1 cellular context compared by ENCODE assay signal in genomic region chr10:70890917-70891431, GRCh38.
A peak's percentile ranks its signal among the peaks of the same experiment; 100 is the strongest.
TF ChIP-seq lines count a peak whose summit lies in the region.

No MANE protein-coding gene starts in this region.

TF ChIP-seq in K562, 482 proteins besides CTCF, POLR2A, EP300 and RAD21 (continued from another document and continues in another):
- no peak for TF ChIP-seq ZNF398 (CRISPR knock-in tag; IDR thresholded peaks at IDR 0.05)
- no peak for TF ChIP-seq ARHGAP35 (IDR thresholded peaks at IDR 0.05; ENCODE audit: partially characterized antibody)
- no peak for TF ChIP-seq ZFP30 (CRISPR knock-in tag; IDR thresholded peaks at IDR 0.05; ENCODE audit: borderline replicate concordance)
- TF ChIP-seq ERF (CRISPR knock-in tag; IDR thresholded peaks at IDR 0.05): no peak
- TF ChIP-seq, protein P1, sequence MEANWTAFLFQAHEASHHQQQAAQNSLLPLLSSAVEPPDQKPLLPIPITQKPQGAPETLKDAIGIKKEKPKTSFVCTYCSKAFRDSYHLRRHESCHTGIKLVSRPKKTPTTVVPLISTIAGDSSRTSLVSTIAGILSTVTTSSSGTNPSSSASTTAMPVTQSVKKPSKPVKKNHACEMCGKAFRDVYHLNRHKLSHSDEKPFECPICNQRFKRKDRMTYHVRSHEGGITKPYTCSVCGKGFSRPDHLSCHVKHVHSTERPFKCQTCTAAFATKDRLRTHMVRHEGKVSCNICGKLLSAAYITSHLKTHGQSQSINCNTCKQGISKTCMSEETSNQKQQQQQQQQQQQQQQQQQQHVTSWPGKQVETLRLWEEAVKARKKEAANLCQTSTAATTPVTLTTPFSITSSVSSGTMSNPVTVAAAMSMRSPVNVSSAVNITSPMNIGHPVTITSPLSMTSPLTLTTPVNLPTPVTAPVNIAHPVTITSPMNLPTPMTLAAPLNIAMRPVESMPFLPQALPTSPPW (CRISPR knock-in tag; IDR thresholded peaks at IDR 0.05): peak; percentile 18; the same call in 1 of the 2 replicates
- TF ChIP-seq HCFC1 (IDR thresholded peaks at IDR 0.05; ENCODE audit: low read depth, low read length): no peak
- no peak for TF ChIP-seq ZC3H11A (IDR thresholded peaks at IDR 0.05; ENCODE audit: low read depth, low read length)
- TF ChIP-seq, protein P2, sequence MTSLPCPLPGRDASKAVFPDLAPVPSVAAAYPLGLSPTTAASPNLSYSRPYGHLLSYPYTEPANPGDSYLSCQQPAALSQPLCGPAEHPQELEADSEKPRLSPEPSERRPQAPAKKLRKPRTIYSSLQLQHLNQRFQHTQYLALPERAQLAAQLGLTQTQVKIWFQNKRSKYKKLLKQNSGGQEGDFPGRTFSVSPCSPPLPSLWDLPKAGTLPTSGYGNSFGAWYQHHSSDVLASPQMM (CRISPR knock-in tag; IDR thresholded peaks at IDR 0.05): no peak
- no peak for TF ChIP-seq HNRNPLL (IDR thresholded peaks at IDR 0.05; ENCODE audit: low read depth, low read length, poor library complexity, severe bottlenecking)
- no peak for TF ChIP-seq RFX7 (CRISPR knock-in tag; IDR thresholded peaks at IDR 0.05)
- no peak for TF ChIP-seq TCF3 (CRISPR knock-in tag; IDR thresholded peaks at IDR 0.05)
- TF ChIP-seq HMGN3 (IDR thresholded peaks at IDR 0.05; ENCODE audit: borderline replicate concordance, extremely low read depth, insufficient read length, low read depth, low read length): no peak
- no peak for TF ChIP-seq C11orf30 (IDR thresholded peaks at IDR 0.05; ENCODE audit: low read depth)
- no peak for TF ChIP-seq ZNF197 (CRISPR knock-in tag; IDR thresholded peaks at IDR 0.05; ENCODE audit: low read depth)
- peak; percentile 64 to 80 for TF ChIP-seq KDM1A (IDR thresholded peaks at IDR 0.05)
- TF ChIP-seq TAF15 (IDR thresholded peaks at IDR 0.05; ENCODE audit: low read depth, low read length): no peak
- no peak for TF ChIP-seq NFE2L1 (tag; IDR thresholded peaks at IDR 0.05; ENCODE audit: borderline replicate concordance, low read depth)
- no peak for TF ChIP-seq ELF4 (CRISPR knock-in tag; IDR thresholded peaks at IDR 0.05)
- no peak for TF ChIP-seq PYGO2 (tag; IDR thresholded peaks at IDR 0.05)
- TF ChIP-seq ZNF589 (CRISPR knock-in tag; IDR thresholded peaks at IDR 0.05; ENCODE audit: low read depth): no peak
- TF ChIP-seq RBM22 (IDR thresholded peaks at IDR 0.05; ENCODE audit: low read depth, low read length, poor library complexity, severe bottlenecking): no peak
- no peak for TF ChIP-seq TCF7 (IDR thresholded peaks at IDR 0.05; ENCODE audit: borderline replicate concordance)
- TF ChIP-seq, protein P3, sequence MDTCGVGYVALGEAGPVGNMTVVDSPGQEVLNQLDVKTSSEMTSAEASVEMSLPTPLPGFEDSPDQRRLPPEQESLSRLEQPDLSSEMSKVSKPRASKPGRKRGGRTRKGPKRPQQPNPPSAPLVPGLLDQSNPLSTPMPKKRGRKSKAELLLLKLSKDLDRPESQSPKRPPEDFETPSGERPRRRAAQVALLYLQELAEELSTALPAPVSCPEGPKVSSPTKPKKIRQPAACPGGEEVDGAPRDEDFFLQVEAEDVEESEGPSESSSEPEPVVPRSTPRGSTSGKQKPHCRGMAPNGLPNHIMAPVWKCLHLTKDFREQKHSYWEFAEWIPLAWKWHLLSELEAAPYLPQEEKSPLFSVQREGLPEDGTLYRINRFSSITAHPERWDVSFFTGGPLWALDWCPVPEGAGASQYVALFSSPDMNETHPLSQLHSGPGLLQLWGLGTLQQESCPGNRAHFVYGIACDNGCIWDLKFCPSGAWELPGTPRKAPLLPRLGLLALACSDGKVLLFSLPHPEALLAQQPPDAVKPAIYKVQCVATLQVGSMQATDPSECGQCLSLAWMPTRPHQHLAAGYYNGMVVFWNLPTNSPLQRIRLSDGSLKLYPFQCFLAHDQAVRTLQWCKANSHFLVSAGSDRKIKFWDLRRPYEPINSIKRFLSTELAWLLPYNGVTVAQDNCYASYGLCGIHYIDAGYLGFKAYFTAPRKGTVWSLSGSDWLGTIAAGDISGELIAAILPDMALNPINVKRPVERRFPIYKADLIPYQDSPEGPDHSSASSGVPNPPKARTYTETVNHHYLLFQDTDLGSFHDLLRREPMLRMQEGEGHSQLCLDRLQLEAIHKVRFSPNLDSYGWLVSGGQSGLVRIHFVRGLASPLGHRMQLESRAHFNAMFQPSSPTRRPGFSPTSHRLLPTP (IDR thresholded peaks at IDR 0.05; ENCODE audit: borderline replicate concordance, extremely low read depth, insufficient read length): no peak
- TF ChIP-seq ZBTB11 (CRISPR knock-in tag; IDR thresholded peaks at IDR 0.05): no peak
- TF ChIP-seq PHB2 (IDR thresholded peaks at IDR 0.05; ENCODE audit: low read depth): no peak
- TF ChIP-seq CHD2 (IDR thresholded peaks at IDR 0.05; ENCODE audit: low read depth, low read length): no peak
- TF ChIP-seq, protein P4, sequence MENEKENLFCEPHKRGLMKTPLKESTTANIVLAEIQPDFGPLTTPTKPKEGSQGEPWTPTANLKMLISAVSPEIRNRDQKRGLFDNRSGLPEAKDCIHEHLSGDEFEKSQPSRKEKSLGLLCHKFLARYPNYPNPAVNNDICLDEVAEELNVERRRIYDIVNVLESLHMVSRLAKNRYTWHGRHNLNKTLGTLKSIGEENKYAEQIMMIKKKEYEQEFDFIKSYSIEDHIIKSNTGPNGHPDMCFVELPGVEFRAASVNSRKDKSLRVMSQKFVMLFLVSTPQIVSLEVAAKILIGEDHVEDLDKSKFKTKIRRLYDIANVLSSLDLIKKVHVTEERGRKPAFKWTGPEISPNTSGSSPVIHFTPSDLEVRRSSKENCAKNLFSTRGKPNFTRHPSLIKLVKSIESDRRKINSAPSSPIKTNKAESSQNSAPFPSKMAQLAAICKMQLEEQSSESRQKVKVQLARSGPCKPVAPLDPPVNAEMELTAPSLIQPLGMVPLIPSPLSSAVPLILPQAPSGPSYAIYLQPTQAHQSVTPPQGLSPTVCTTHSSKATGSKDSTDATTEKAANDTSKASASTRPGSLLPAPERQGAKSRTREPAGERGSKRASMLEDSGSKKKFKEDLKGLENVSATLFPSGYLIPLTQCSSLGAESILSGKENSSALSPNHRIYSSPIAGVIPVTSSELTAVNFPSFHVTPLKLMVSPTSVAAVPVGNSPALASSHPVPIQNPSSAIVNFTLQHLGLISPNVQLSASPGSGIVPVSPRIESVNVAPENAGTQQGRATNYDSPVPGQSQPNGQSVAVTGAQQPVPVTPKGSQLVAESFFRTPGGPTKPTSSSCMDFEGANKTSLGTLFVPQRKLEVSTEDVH (IDR thresholded peaks at IDR 0.05; ENCODE audit: low read depth, partially characterized antibody): no peak
- no peak for TF ChIP-seq ZKSCAN3 (CRISPR knock-in tag; IDR thresholded peaks at IDR 0.05)
- TF ChIP-seq RAD51 (IDR thresholded peaks at IDR 0.05; ENCODE audit: borderline replicate concordance, low read depth): 0 out of 2 replicates have a peak, but pooled peaks have one; percentile 43
- no peak for TF ChIP-seq TRIM28 (IDR thresholded peaks at IDR 0.05)
- TF ChIP-seq CBX5 (IDR thresholded peaks at IDR 0.05; ENCODE audit: borderline replicate concordance, low read depth): no peak
- TF ChIP-seq NRF1 (conservative IDR thresholded peaks at IDR 0.05 in 1 of 2, IDR thresholded peaks at IDR 0.05 in 1 of 2): 0 out of 4 replicates have a peak, but pooled peaks of 1 of the 2 experiments have one; percentile 15
- TF ChIP-seq, protein P5, sequence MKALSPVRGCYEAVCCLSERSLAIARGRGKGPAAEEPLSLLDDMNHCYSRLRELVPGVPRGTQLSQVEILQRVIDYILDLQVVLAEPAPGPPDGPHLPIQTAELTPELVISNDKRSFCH (CRISPR knock-in tag; IDR thresholded peaks at IDR 0.05): no peak
- TF ChIP-seq, protein P5 (tag; IDR thresholded peaks at IDR 0.05): no peak
- no peak for TF ChIP-seq ZBTB1 (CRISPR knock-in tag; IDR thresholded peaks at IDR 0.05; ENCODE audit: borderline replicate concordance, low read depth)
- TF ChIP-seq PHTF2 (CRISPR knock-in tag; IDR thresholded peaks at IDR 0.05): no peak
- TF ChIP-seq FOXK2 (conservative IDR thresholded peaks at IDR 0.05 in 1 of 2, IDR thresholded peaks at IDR 0.05 in 1 of 2; ENCODE audit: low read depth in 2 of 2): no peak
- TF ChIP-seq, protein P6, sequence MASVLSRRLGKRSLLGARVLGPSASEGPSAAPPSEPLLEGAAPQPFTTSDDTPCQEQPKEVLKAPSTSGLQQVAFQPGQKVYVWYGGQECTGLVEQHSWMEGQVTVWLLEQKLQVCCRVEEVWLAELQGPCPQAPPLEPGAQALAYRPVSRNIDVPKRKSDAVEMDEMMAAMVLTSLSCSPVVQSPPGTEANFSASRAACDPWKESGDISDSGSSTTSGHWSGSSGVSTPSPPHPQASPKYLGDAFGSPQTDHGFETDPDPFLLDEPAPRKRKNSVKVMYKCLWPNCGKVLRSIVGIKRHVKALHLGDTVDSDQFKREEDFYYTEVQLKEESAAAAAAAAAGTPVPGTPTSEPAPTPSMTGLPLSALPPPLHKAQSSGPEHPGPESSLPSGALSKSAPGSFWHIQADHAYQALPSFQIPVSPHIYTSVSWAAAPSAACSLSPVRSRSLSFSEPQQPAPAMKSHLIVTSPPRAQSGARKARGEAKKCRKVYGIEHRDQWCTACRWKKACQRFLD (CRISPR knock-in tag; IDR thresholded peaks at IDR 0.05): no peak
- TF ChIP-seq GATA2 (CRISPR knock-in tag; IDR thresholded peaks at IDR 0.05): no peak
- TF ChIP-seq SRSF1 (IDR thresholded peaks at IDR 0.05; ENCODE audit: low read depth, low read length): no peak
- no peak for TF ChIP-seq CREM (IDR thresholded peaks at IDR 0.05; ENCODE audit: low read depth)
- TF ChIP-seq, protein P7, sequence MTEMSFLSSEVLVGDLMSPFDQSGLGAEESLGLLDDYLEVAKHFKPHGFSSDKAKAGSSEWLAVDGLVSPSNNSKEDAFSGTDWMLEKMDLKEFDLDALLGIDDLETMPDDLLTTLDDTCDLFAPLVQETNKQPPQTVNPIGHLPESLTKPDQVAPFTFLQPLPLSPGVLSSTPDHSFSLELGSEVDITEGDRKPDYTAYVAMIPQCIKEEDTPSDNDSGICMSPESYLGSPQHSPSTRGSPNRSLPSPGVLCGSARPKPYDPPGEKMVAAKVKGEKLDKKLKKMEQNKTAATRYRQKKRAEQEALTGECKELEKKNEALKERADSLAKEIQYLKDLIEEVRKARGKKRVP (CRISPR knock-in tag; IDR thresholded peaks at IDR 0.05): no peak
- TF ChIP-seq, protein P8, sequence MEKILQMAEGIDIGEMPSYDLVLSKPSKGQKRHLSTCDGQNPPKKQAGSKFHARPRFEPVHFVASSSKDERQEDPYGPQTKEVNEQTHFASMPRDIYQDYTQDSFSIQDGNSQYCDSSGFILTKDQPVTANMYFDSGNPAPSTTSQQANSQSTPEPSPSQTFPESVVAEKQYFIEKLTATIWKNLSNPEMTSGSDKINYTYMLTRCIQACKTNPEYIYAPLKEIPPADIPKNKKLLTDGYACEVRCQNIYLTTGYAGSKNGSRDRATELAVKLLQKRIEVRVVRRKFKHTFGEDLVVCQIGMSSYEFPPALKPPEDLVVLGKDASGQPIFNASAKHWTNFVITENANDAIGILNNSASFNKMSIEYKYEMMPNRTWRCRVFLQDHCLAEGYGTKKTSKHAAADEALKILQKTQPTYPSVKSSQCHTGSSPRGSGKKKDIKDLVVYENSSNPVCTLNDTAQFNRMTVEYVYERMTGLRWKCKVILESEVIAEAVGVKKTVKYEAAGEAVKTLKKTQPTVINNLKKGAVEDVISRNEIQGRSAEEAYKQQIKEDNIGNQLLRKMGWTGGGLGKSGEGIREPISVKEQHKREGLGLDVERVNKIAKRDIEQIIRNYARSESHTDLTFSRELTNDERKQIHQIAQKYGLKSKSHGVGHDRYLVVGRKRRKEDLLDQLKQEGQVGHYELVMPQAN (IDR thresholded peaks at IDR 0.05; ENCODE audit: borderline replicate concordance): no peak
- TF ChIP-seq MEIS2 (IDR thresholded peaks at IDR 0.05; ENCODE audit: partially characterized antibody): no peak
- no peak for TF ChIP-seq NR2C2 (CRISPR knock-in tag; IDR thresholded peaks at IDR 0.05)
- TF ChIP-seq NR2C2 (tag; IDR thresholded peaks at IDR 0.05): 0 out of 2 replicates have a peak, but pooled peaks have one; percentile 18
- TF ChIP-seq ARID1B (IDR thresholded peaks at IDR 0.05): 0 out of 2 replicates have a peak, but pooled peaks have one; percentile 11
- no peak for TF ChIP-seq ZNF316 (IDR thresholded peaks at IDR 0.05)
